In the genomic region with DNA sequence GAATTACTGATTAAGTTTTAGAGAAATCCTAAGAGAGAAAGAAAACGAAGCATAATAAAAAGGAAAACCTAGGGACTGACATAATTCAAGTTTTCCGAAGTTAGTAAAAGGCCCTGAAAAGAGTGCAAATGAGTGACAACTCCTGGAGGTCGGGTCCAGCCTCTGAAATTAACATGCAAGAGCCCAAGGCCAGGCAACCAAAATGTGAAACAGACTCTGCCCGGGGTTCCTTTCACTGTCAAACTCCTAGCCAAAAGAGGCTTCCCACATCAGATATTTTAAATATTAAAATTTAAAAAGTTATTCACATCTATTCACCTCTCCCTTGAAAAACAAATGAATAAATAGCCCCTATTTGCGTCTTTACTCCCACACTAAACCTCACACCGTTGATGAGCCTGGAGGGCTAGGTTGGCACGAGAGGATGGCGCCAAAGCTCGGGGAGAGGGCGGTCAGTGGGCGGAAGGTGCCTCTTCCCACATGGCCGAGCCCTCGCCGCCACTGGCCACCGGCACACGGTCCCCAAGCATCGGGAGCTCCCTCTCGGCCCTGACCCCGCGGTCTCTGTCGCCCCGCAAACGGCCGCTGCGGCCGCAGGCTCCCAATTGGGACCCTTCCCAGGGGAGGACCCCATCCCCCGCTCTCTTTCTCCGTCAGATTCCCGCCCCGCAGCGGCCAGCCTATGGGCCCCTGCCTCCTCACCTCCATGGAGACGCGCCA, we compare ENCODE assay signal across 8 cellular contexts. TPM values are rescaled to one million over a fixed set of nuclear protein-coding genes. Genes with fewer than 3 reads are reported as not detected.
DNase-seq lines count a peak whose midpoint lies in the region; ATAC-seq and TF ChIP-seq lines count a peak whose summit lies in the region.

No MANE protein-coding gene starts in this region.

- POLR2A ChIA-PET in HCT116 (lab: Charles Lee): interaction anchor here (0.8 to 2.6 kb wide), 5 partner anchors 11 to 188 kb away, joined by 3 to 22 read pairs (median 3); a partner anchor contains a TSS

- peak overlapping the region; percentile 84 for H3K4me2 ChIP-seq in HCT116 (ENCODE audit: low read length)

- DNase-seq in activated T-cell treated with anti-CD3 and anti-CD28 coated beads for 48 hours (ENCODE audit: low read depth) (peak; percentile 32), HCT116 (ENCODE audit: low read depth, low spot score) (no peak), M059J (ENCODE audit: low read depth) (peak; percentile 41), astrocyte of the spinal cord (ENCODE audit: low read depth, low spot score) (no peak), iris pigment epithelial cell (ENCODE audit: low read depth) (peak; percentile 4), NCI-H2196 treated with DMSO at 0.1 percent for 48 hours (lab: John Stamatoyannopoulos, UW; ENCODE audit: unreplicated experiment) (no peak)
- no peak for DNase-seq in activated T-cell treated with anti-CD3 and anti-CD28 coated beads, Interleukin-2, amount 50 U/mL, for 1 hour
- DNase-seq in stimulated activated CD4-positive, alpha-beta T cell treated with anti-CD3 and anti-CD28 coated beads, Interleukin-4, amount 100 ng/mL, for 24 hours: peak; percentile 30

- H3K27me3 ChIP-seq in HCT116 (ENCODE audit: insufficient read depth, low read length): no peaks in the 10 kb centered on the region

- RAD21 ChIA-PET in HCT116 (lab: Charles Lee; ENCODE audit: low non-redundant PET in 1 of 2, low total read pairs in 2 of 2, uncharacterized antibody in 2 of 2, unreplicated experiment in 2 of 2): interaction anchor here in 1 of 2 experiments (1.2 kb wide), 1 partner anchor 19 kb away, joined by 4 read pairs; a partner anchor contains a TSS

- no peaks in the 10 kb centered on the region for H3K9me2 ChIP-seq in HCT116 (ENCODE audit: insufficient read depth)

- peak overlapping the region; percentile 97 to 98 for H3K4me3 ChIP-seq in HCT116 (replicated peaks in 1 of 2; ENCODE audit: low read depth in 1 of 2, low read length in 2 of 2)
- peak overlapping the region; percentile 64 for H3K4me3 ChIP-seq in astrocyte of the spinal cord (ENCODE audit: low read depth, low read length)

- peak overlapping the region; percentile 98 for H3K9ac ChIP-seq in HCT116 (ENCODE audit: low read length)

- no peaks in the 10 kb centered on the region for H3K9me3 ChIP-seq in HCT116 (ENCODE audit: control insufficient read depth in 1 of 2, insufficient read depth in 1 of 2, low read depth in 1 of 2, low read length in 2 of 2)

- intact Hi-C loops in HCT116 (cut with micrococcal nuclease): loop anchor here (1.0 to 5.0 kb wide), 4 partner anchors 20 to 275 kb away; a partner anchor contains a TSS

- H3K4me1 ChIP-seq in HCT116 (ENCODE audit: control insufficient read depth in 1 of 2, insufficient read depth in 2 of 2, low read length in 2 of 2): peaks cover 0 to 16% of the 10 kb centered on the region in 2 experiments; a peak in 3 of 4 replicates

- ATAC-seq in HCT116: peak; percentile 44

- in situ Hi-C loops in astrocyte of the spinal cord (cut with HindIII; ENCODE audit: low sequenced_read_pairs): no loop called here

- BruUV-seq in HCT116 (replicated peaks; lab: Mats Ljungman, UMichigan): no TSS peak

- H4K20me1 ChIP-seq in HCT116 (ENCODE audit: insufficient read depth): peaks cover 8% of the 10 kb centered on the region; the same call in 1 of the 2 replicates

- TF ChIP-seq CTCF in HCT116 (IDR thresholded peaks at IDR 0.05 in 2 of 3, conservative IDR thresholded peaks at IDR 0.05 in 1 of 3; ENCODE audit: borderline replicate concordance in 1 of 3, insufficient read depth in 1 of 3, low read depth in 2 of 3, low read length in 2 of 3): no peak
- no peak for TF ChIP-seq CTCF in astrocyte of the spinal cord (IDR thresholded peaks at IDR 0.05; ENCODE audit: low read depth, low read length)

- peaks cover 56% of the 10 kb centered on the region for H3K79me2 ChIP-seq in HCT116 (ENCODE audit: insufficient read depth, low read length)

- TF ChIP-seq POLR2A in HCT116 (IDR thresholded peaks at IDR 0.05; ENCODE audit: borderline replicate concordance, extremely low read depth, insufficient read depth, insufficient read length): no peak

- CTCF ChIA-PET in HCT116 (lab: Charles Lee): interaction anchor here (1.6 to 3.1 kb wide), 2 partner anchors 21 to 274 kb away, joined by 6 to 22 read pairs; no protein-coding TSS in a partner anchor

- no peak overlapping the region for H2AFZ ChIP-seq in HCT116 (ENCODE audit: low read depth, low read length, poor library complexity, severe bottlenecking)

- peaks cover 4 to 13% of the 10 kb centered on the region in 2 experiments for H3K36me3 ChIP-seq in HCT116 (ENCODE audit: control insufficient read depth in 1 of 2, insufficient read depth in 2 of 2, low read length in 2 of 2)

- no peak for TF ChIP-seq RAD21 in HCT116 (IDR thresholded peaks at IDR 0.05; ENCODE audit: low read depth)

- H3K27ac ChIP-seq in HCT116 (ENCODE audit: low read depth, low read length): peak overlapping the region; percentile 91

TF ChIP-seq in HCT116, 20 proteins besides CTCF, POLR2A, EP300 and RAD21 (continues in another document):
- TF ChIP-seq YY1 (IDR thresholded peaks at IDR 0.05; ENCODE audit: extremely low read depth, insufficient replicate concordance, low read depth, low read length) (no peak), SRF (IDR thresholded peaks at IDR 0.05; ENCODE audit: low read depth) (no peak), FOSL1 (IDR thresholded peaks at IDR 0.05; ENCODE audit: low read depth) (no peak), CBX3 (IDR thresholded peaks at IDR 0.05; ENCODE audit: low read depth) (no peak), ELF1 (IDR thresholded peaks at IDR 0.05; ENCODE audit: borderline replicate concordance, low read depth) (no peak), SP1 (IDR thresholded peaks at IDR 0.05; ENCODE audit: low read depth) (no peak), EGR1 (IDR thresholded peaks at IDR 0.05; ENCODE audit: low read depth) (no peak), POLR2AphosphoS5 (IDR thresholded peaks at IDR 0.05; ENCODE audit: low read depth, low read length) (no peak), ZNF274 (IDR thresholded peaks at IDR 0.05; ENCODE audit: low read depth, low read length) (no peak), TCF7L2 (IDR thresholded peaks at IDR 0.05; ENCODE audit: borderline replicate concordance, extremely low read depth, insufficient read depth, insufficient read length) (no peak), EZH2 (IDR thresholded peaks at IDR 0.05) (no peak), CEBPB (IDR thresholded peaks at IDR 0.05; ENCODE audit: low read depth) (no peak), ZFX (IDR thresholded peaks at IDR 0.05) (no peak)
- TF ChIP-seq, protein P1, sequence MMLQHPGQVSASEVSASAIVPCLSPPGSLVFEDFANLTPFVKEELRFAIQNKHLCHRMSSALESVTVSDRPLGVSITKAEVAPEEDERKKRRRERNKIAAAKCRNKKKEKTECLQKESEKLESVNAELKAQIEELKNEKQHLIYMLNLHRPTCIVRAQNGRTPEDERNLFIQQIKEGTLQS (IDR thresholded peaks at IDR 0.05): no peak
- TF ChIP-seq, protein P2, sequence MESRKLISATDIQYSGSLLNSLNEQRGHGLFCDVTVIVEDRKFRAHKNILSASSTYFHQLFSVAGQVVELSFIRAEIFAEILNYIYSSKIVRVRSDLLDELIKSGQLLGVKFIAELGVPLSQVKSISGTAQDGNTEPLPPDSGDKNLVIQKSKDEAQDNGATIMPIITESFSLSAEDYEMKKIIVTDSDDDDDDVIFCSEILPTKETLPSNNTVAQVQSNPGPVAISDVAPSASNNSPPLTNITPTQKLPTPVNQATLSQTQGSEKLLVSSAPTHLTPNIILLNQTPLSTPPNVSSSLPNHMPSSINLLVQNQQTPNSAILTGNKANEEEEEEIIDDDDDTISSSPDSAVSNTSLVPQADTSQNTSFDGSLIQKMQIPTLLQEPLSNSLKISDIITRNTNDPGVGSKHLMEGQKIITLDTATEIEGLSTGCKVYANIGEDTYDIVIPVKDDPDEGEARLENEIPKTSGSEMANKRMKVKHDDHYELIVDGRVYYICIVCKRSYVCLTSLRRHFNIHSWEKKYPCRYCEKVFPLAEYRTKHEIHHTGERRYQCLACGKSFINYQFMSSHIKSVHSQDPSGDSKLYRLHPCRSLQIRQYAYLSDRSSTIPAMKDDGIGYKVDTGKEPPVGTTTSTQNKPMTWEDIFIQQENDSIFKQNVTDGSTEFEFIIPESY (IDR thresholded peaks at IDR 0.05; ENCODE audit: extremely low read depth, insufficient replicate concordance, low read length): no peak

RNA-seq across cellular contexts. Expression of a gene that starts 0.6 kb away (rescaled TPM):
- total RNA-seq in HCT116 (2021; ENCODE audit: unreplicated experiment): 140 TPM
- polyA plus RNA-seq in HCT116 (2012): 145 and 152 TPM in 2 replicates
- total RNA-seq in M059J (2014; rRNA removed; shearing (Covaris generic)): 105 and 134 TPM in 2 replicates

RNA-seq across cellular contexts. Expression of a gene that starts 19.7 kb away (rescaled TPM):
- total RNA-seq in HCT116 (2021; ENCODE audit: unreplicated experiment): 79.1 TPM
- polyA plus RNA-seq in HCT116 (2012): 70.1 and 81.7 TPM in 2 replicates
- total RNA-seq in M059J (2014; rRNA removed; shearing (Covaris generic)): 96.9 and 124 TPM in 2 replicates

RNA-seq across cellular contexts. Expression of a gene that starts 28.2 kb away (rescaled TPM):
- 12.8 TPM for total RNA-seq in HCT116 (2021; ENCODE audit: unreplicated experiment)
- polyA plus RNA-seq in HCT116 (2012): 11.2 and 13.2 TPM in 2 replicates
- total RNA-seq in M059J (2014; rRNA removed; shearing (Covaris generic)): 3.6 and 7.6 TPM in 2 replicates

RNA-seq across cellular contexts. Expression of a gene that starts 33.4 kb away (rescaled TPM):
- total RNA-seq in HCT116 (2021; ENCODE audit: unreplicated experiment): 65.7 TPM
- polyA plus RNA-seq in HCT116 (2012): 107 and 120 TPM in 2 replicates
- total RNA-seq in M059J (2014; rRNA removed; shearing (Covaris generic)): not detected in 2 replicates

RNA-seq across cellular contexts. Expression of a gene that starts 38.3 kb away (rescaled TPM):
- 90.5 TPM for total RNA-seq in HCT116 (2021; ENCODE audit: unreplicated experiment)
- polyA plus RNA-seq in HCT116 (2012): 65.3 and 73.1 TPM in 2 replicates
- 70.4 and 88.3 TPM in 2 replicates for total RNA-seq in M059J (2014; rRNA removed; shearing (Covaris generic))

Comparison
In these comparisons a context has a peak if more than half of its experiments do, and no peak if none do; other contexts are left out.
1. DNase-seq: peak in activated T-cell treated with anti-CD3 and anti-CD28 coated beads for 48 hours (single experiment), M059J (single experiment), iris pigment epithelial cell (single experiment) and stimulated activated CD4-positive, alpha-beta T cell treated with anti-CD3 and anti-CD28 coated beads, Interleukin-4, amount 100 ng/mL, for 24 hours (single experiment); none in activated T-cell treated with anti-CD3 and anti-CD28 coated beads, Interleukin-2, amount 50 U/mL, for 1 hour (single experiment), HCT116 (single experiment), astrocyte of the spinal cord (single experiment) and NCI-H2196 treated with DMSO at 0.1 percent for 48 hours (single experiment).